ENCODE assay signal across 2 cellular contexts in the genomic region with DNA sequence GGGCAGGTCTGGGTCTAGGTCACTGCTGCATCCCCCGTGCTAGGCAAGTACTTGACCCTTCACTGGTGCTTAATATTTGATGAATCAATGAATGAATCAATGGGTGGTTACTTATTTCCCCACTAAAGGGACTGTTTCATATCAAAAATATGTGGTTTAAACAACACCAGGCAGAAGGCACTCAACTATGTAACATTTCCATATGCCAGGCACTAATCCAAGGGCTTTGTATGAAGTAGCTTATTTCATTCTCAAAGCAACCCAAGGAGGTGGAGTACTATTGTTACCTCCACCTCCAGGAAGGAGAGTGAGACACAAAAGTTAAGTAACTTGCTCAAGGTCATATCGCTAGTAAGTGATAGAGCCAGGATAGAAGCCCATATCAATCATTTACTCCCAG.
TF ChIP-seq lines count a peak whose summit lies in the region.

No MANE protein-coding gene starts in this region.

TF ChIP-seq in H1, 55 proteins besides CTCF, POLR2A, EP300 and RAD21:
- TF ChIP-seq TCF12 (IDR thresholded peaks at IDR 0.05; ENCODE audit: low read depth, low read length) (no peak), KDM5A (IDR thresholded peaks at IDR 0.05; ENCODE audit: low read length) (no peak), TAF7 (optimal IDR thresholded peaks at IDR 0.05; ENCODE audit: borderline replicate concordance, low read depth, low read length) (no peak), SAP30 (IDR thresholded peaks at IDR 0.05; ENCODE audit: insufficient read depth, insufficient replicate concordance, low read length) (no peak), HDAC2 (IDR thresholded peaks at IDR 0.05; ENCODE audit: borderline replicate concordance in 1 of 2, low read depth in 2 of 2, low read length in 2 of 2) (no peak), SIX5 (IDR thresholded peaks at IDR 0.05; ENCODE audit: low read depth, low read length) (no peak), GABPA (IDR thresholded peaks at IDR 0.05; ENCODE audit: borderline replicate concordance, insufficient read depth, low read length) (no peak), CEBPB (IDR thresholded peaks at IDR 0.05; ENCODE audit: low read depth, low read length) (no peak), CHD1 (IDR thresholded peaks at IDR 0.05; ENCODE audit: low read depth, low read length) (no peak), POLR2AphosphoS5 (IDR thresholded peaks at IDR 0.05; ENCODE audit: low read depth, low read length) (no peak), CTBP2 (IDR thresholded peaks at IDR 0.05; ENCODE audit: borderline replicate concordance, insufficient read depth, insufficient read length, low read length) (no peak)

TF ChIP-seq in GM23338, 12 proteins besides CTCF, POLR2A, EP300 and RAD21:
- TF ChIP-seq EZH2phosphoT487 (IDR thresholded peaks at IDR 0.05; ENCODE audit: unreplicated experiment) = no peak
- no peak for TF ChIP-seq CREB1 (CRISPR knock-in tag; IDR thresholded peaks at IDR 0.05; ENCODE audit: low read depth)
- no peak for TF ChIP-seq ZNF331 (CRISPR knock-in tag; IDR thresholded peaks at IDR 0.05; ENCODE audit: low read depth)
- TF ChIP-seq, protein P1, sequence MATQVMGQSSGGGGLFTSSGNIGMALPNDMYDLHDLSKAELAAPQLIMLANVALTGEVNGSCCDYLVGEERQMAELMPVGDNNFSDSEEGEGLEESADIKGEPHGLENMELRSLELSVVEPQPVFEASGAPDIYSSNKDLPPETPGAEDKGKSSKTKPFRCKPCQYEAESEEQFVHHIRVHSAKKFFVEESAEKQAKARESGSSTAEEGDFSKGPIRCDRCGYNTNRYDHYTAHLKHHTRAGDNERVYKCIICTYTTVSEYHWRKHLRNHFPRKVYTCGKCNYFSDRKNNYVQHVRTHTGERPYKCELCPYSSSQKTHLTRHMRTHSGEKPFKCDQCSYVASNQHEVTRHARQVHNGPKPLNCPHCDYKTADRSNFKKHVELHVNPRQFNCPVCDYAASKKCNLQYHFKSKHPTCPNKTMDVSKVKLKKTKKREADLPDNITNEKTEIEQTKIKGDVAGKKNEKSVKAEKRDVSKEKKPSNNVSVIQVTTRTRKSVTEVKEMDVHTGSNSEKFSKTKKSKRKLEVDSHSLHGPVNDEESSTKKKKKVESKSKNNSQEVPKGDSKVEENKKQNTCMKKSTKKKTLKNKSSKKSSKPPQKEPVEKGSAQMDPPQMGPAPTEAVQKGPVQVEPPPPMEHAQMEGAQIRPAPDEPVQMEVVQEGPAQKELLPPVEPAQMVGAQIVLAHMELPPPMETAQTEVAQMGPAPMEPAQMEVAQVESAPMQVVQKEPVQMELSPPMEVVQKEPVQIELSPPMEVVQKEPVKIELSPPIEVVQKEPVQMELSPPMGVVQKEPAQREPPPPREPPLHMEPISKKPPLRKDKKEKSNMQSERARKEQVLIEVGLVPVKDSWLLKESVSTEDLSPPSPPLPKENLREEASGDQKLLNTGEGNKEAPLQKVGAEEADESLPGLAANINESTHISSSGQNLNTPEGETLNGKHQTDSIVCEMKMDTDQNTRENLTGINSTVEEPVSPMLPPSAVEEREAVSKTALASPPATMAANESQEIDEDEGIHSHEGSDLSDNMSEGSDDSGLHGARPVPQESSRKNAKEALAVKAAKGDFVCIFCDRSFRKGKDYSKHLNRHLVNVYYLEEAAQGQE (IDR thresholded peaks at IDR 0.05; ENCODE audit: unreplicated experiment) = no peak
- TF ChIP-seq, protein P2, sequence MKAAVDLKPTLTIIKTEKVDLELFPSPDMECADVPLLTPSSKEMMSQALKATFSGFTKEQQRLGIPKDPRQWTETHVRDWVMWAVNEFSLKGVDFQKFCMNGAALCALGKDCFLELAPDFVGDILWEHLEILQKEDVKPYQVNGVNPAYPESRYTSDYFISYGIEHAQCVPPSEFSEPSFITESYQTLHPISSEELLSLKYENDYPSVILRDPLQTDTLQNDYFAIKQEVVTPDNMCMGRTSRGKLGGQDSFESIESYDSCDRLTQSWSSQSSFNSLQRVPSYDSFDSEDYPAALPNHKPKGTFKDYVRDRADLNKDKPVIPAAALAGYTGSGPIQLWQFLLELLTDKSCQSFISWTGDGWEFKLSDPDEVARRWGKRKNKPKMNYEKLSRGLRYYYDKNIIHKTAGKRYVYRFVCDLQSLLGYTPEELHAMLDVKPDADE (IDR thresholded peaks at IDR 0.05) = no peak
- no peak for TF ChIP-seq ZNF114 (CRISPR knock-in tag; IDR thresholded peaks at IDR 0.05)
- no peak for TF ChIP-seq POLR2AphosphoS5 (IDR thresholded peaks at IDR 0.05; ENCODE audit: low read depth)
- TF ChIP-seq NANOG (IDR thresholded peaks at IDR 0.05; ENCODE audit: borderline replicate concordance) = no peak
- TF ChIP-seq EZH2 (IDR thresholded peaks at IDR 0.05; ENCODE audit: low read depth, unreplicated experiment) = no peak
- no peak for TF ChIP-seq JUNB (IDR thresholded peaks at IDR 0.05; ENCODE audit: unreplicated experiment)
- TF ChIP-seq, protein P3, sequence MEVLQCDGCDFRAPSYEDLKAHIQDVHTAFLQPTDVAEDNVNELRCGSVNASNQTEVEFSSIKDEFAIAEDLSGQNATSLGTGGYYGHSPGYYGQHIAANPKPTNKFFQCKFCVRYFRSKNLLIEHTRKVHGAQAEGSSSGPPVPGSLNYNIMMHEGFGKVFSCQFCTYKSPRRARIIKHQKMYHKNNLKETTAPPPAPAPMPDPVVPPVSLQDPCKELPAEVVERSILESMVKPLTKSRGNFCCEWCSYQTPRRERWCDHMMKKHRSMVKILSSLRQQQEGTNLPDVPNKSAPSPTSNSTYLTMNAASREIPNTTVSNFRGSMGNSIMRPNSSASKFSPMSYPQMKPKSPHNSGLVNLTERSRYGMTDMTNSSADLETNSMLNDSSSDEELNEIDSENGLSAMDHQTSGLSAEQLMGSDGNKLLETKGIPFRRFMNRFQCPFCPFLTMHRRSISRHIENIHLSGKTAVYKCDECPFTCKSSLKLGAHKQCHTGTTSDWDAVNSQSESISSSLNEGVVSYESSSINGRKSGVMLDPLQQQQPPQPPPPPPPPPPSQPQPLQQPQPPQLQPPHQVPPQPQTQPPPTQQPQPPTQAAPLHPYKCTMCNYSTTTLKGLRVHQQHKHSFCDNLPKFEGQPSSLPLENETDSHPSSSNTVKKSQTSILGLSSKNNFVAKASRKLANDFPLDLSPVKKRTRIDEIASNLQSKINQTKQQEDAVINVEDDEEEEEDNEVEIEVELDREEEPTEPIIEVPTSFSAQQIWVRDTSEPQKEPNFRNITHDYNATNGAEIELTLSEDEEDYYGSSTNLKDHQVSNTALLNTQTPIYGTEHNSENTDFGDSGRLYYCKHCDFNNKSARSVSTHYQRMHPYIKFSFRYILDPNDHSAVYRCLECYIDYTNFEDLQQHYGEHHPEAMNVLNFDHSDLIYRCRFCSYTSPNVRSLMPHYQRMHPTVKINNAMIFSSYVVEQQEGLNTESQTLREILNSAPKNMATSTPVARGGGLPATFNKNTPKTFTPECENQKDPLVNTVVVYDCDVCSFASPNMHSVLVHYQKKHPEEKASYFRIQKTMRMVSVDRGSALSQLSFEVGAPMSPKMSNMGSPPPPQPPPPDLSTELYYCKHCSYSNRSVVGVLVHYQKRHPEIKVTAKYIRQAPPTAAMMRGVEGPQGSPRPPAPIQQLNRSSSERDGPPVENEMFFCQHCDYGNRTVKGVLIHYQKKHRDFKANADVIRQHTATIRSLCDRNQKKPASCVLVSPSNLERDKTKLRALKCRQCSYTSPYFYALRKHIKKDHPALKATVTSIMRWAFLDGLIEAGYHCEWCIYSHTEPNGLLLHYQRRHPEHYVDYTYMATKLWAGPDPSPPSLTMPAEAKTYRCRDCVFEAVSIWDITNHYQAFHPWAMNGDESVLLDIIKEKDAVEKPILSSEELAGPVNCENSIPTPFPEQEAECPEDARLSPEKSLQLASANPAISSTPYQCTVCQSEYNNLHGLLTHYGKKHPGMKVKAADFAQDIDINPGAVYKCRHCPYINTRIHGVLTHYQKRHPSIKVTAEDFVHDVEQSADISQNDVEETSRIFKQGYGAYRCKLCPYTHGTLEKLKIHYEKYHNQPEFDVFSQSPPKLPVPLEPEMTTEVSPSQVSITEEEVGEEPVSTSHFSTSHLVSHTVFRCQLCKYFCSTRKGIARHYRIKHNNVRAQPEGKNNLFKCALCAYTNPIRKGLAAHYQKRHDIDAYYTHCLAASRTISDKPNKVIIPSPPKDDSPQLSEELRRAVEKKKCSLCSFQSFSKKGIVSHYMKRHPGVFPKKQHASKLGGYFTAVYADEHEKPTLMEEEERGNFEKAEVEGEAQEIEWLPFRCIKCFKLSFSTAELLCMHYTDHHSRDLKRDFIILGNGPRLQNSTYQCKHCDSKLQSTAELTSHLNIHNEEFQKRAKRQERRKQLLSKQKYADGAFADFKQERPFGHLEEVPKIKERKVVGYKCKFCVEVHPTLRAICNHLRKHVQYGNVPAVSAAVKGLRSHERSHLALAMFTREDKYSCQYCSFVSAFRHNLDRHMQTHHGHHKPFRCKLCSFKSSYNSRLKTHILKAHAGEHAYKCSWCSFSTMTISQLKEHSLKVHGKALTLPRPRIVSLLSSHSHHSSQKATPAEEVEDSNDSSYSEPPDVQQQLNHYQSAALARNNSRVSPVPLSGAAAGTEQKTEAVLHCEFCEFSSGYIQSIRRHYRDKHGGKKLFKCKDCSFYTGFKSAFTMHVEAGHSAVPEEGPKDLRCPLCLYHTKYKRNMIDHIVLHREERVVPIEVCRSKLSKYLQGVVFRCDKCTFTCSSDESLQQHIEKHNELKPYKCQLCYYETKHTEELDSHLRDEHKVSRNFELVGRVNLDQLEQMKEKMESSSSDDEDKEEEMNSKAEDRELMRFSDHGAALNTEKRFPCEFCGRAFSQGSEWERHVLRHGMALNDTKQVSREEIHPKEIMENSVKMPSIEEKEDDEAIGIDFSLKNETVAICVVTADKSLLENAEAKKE (CRISPR knock-in tag; IDR thresholded peaks at IDR 0.05) = no peak
